In genomic region chr10:97407211-97407951, GRCh38 we compare ENCODE assay signal across 1 cellular context.
TF ChIP-seq lines count a peak whose summit lies in the region.

No MANE protein-coding gene starts in this region.

TF ChIP-seq in GM12878, 131 proteins besides CTCF, POLR2A, EP300 and RAD21:
- TF ChIP-seq NBN (IDR thresholded peaks at IDR 0.05) (peak; percentile 55; the same call in 1 of the 2 replicates), JUND (IDR thresholded peaks at IDR 0.05; ENCODE audit: low read depth, low read length) (no peak), SRF (IDR thresholded peaks at IDR 0.05; ENCODE audit: low read depth in 2 of 2, low read length in 2 of 2) (peak in 1 of 2 experiments; percentile 40; a peak in 1 of 4 replicates), CHD2 (IDR thresholded peaks at IDR 0.05; ENCODE audit: borderline replicate concordance, low read depth, low read length) (0 out of 2 replicates have a peak, but pooled peaks have one; percentile 31), BHLHE40 (IDR thresholded peaks at IDR 0.05; ENCODE audit: borderline replicate concordance in 1 of 2, low read depth in 2 of 2, low read length in 1 of 2) (peak; percentile 31 to 58; a peak in 1 of 4 replicates), SP1 (IDR thresholded peaks at IDR 0.05; ENCODE audit: low read depth, low read length) (no peak), MEF2A (IDR thresholded peaks at IDR 0.05; ENCODE audit: insufficient read depth, low read depth, low read length) (0 out of 2 replicates have a peak, but pooled peaks have one; percentile 10), YY1 (IDR thresholded peaks at IDR 0.05; ENCODE audit: low read depth, low read length) (peak; percentile 41; the same call in 1 of the 2 replicates), SMC3 (IDR thresholded peaks at IDR 0.05; ENCODE audit: borderline replicate concordance, low read length) (peak; percentile 57; the same call in 1 of the 2 replicates), RFX5 (IDR thresholded peaks at IDR 0.05; ENCODE audit: low read depth, low read length) (0 out of 2 replicates have a peak, but pooled peaks have one; percentile 16), RUNX3 (IDR thresholded peaks at IDR 0.05; ENCODE audit: low read length) (0 out of 2 replicates have a peak, but pooled peaks have one; percentile 25), SIN3A (IDR thresholded peaks at IDR 0.05; ENCODE audit: low read depth, low read length) (0 out of 2 replicates have a peak, but pooled peaks have one; percentile 47), DPF2 (IDR thresholded peaks at IDR 0.05) (no peak)
- TF ChIP-seq, protein P1, sequence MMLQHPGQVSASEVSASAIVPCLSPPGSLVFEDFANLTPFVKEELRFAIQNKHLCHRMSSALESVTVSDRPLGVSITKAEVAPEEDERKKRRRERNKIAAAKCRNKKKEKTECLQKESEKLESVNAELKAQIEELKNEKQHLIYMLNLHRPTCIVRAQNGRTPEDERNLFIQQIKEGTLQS (IDR thresholded peaks at IDR 0.05; ENCODE audit: borderline replicate concordance, extremely low read depth, low read depth, low read length): 0 out of 2 replicates have a peak, but pooled peaks have one; percentile 13
